Comparison of ENCODE assay signal across 1 cellular context in the genomic region with DNA sequence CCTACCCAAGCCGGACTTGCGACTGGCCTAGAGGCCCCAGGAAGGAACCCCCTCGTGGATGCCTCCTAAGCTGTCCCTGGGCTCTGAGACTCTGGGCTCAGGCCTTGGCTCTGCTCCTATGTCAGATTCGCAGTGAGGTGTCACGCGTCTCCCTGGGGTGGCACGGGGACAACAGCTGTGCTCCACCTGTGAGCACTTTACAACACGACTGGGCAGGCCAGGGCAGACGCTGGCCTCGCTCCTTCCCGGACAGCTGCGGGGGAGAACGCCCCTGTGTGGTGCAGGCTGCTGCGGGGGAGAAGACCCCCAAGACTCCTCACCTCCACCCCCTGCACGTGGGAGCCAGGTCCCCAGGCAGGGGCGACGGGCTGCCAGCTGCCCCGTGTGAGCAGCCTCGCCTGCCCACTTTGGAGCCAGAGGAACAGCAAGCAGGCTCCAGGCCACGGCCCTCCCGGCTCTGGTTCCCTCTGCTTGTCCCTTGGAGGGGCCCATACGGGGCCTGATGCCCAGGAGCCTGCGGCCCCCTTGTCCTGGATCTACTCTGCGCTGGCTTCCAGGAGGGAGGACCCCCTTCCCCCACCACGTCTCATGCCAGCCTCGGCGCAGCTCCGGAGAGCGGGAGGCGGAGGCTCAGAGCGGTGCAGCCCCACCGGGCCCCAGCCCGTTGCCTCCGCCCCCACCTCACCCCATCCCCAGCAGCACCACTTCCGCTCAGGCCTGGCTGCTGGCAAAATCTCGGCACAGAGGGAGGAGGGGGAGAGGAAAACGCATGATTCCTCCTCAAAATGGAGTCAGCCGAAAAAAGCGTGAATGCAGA.
TF ChIP-seq lines count a peak whose summit lies in the region.

No MANE protein-coding gene starts in this region.

TF ChIP-seq in HepG2, 621 proteins besides CTCF, POLR2A, EP300 and RAD21 (continued from another document):
- TF ChIP-seq ZNF646 (CRISPR knock-in tag; IDR thresholded peaks at IDR 0.05) = no peak
- no peak for TF ChIP-seq ZNF768 (CRISPR knock-in tag; IDR thresholded peaks at IDR 0.05)
TF ChIP-seq in HepG2: peak in this region for 0.
